ENCODE assay signal across 7 cellular contexts in genomic region chrX:53239474-53239873, GRCh38. TPM values are rescaled to one million over a fixed set of nuclear protein-coding genes. Genes with fewer than 3 reads are reported as not detected.
DNase-seq lines count a peak whose midpoint lies in the region; ATAC-seq and TF ChIP-seq lines count a peak whose summit lies in the region.

No MANE protein-coding gene starts in this region.

- H3K9ac ChIP-seq in colonic mucosa (ENCODE audit: low read depth in 2 of 2, low read length in 2 of 2): no peak overlapping the region

- DNase-seq in NAMALWA (ENCODE audit: low spot score) (peak; percentile 73), colonic mucosa (no peak), upper lobe of left lung (no peak), RWPE1 (ENCODE audit: low spot score) (no peak)
- peak; percentile 31 to 48 for DNase-seq in activated T-cell treated with anti-CD3 and anti-CD28 coated beads, Interleukin-2, amount 50 U/mL, for 72 hours
- peak; percentile 21 to 75 for DNase-seq in stimulated activated CD4-positive, alpha-beta T cell treated with anti-CD3 and anti-CD28 coated beads, Interleukin-15, amount 100 ng/mL, for 48 hours (ENCODE audit: low read depth in 2 of 2)

- TF ChIP-seq EP300 in upper lobe of left lung (IDR thresholded peaks at IDR 0.05): no peak

- no peak overlapping the region for H3K4me3 Mint-ChIP-seq in activated T-cell treated with anti-CD3 and anti-CD28 coated beads, Interleukin-2, amount 50 U/mL, for 72 hours

- H3K9me3 Mint-ChIP-seq in activated T-cell treated with anti-CD3 and anti-CD28 coated beads, Interleukin-2, amount 50 U/mL, for 72 hours: no peaks in the 10 kb centered on the region

- no peaks in the 10 kb centered on the region for H3K9me3 ChIP-seq in colonic mucosa
- no peaks in the 10 kb centered on the region for H3K9me3 ChIP-seq in upper lobe of left lung

- CTCF ChIA-PET in RWPE1 (lab: Yijun Ruan, JAX): no interaction called here

- peaks cover 14% of the 10 kb centered on the region for H3K27me3 Mint-ChIP-seq in activated T-cell treated with anti-CD3 and anti-CD28 coated beads, Interleukin-2, amount 50 U/mL, for 72 hours (ENCODE audit: low read depth)

- TF ChIP-seq CTCF in colonic mucosa (IDR thresholded peaks at IDR 0.05) (no peak), upper lobe of left lung (IDR thresholded peaks at IDR 0.05) (peak in 2 of 6 experiments; percentile 10 to 14), RWPE1 (conservative IDR thresholded peaks at IDR 0.05; ENCODE audit: low read depth) (no peak)

- POLR2A ChIA-PET in RWPE1 (lab: Yijun Ruan, JAX; ENCODE audit: low non-redundant PET): no interaction called here

- H3K36me3 ChIP-seq in colonic mucosa: no peaks in the 10 kb centered on the region
- peaks cover 0 to 34% (median 5%) of the 10 kb centered on the region in 4 donors for H3K36me3 ChIP-seq in upper lobe of left lung

- no peaks in the 10 kb centered on the region for H3K4me1 ChIP-seq in colonic mucosa
- H3K4me1 ChIP-seq in upper lobe of left lung: no peaks in the 10 kb centered on the region

- H3K27me3 ChIP-seq in colonic mucosa (no peaks in the 10 kb centered on the region), upper lobe of left lung (no peaks in the 10 kb centered on the region)

- H3K36me3 Mint-ChIP-seq in activated T-cell treated with anti-CD3 and anti-CD28 coated beads, Interleukin-2, amount 50 U/mL, for 72 hours (ENCODE audit: insufficient read depth in 2 of 2): no peaks in the 10 kb centered on the region

- H3K4me1 Mint-ChIP-seq in activated T-cell treated with anti-CD3 and anti-CD28 coated beads, Interleukin-2, amount 50 U/mL, for 72 hours (ENCODE audit: low read depth): peaks cover 10% of the 10 kb centered on the region

- H3K4me3 ChIP-seq in colonic mucosa: no peak overlapping the region
- H3K4me3 ChIP-seq in upper lobe of left lung: no peak overlapping the region

- no peak overlapping the region for H3K27ac Mint-ChIP-seq in activated T-cell treated with anti-CD3 and anti-CD28 coated beads, Interleukin-2, amount 50 U/mL, for 72 hours

- no peak overlapping the region for H3K27ac ChIP-seq in colonic mucosa
- no peak overlapping the region for H3K27ac ChIP-seq in upper lobe of left lung
- H3K27ac ChIP-seq in RWPE1: no peak overlapping the region

- WGBS in upper lobe of left lung, 2 donors: 72 to 74% methylated on average over 4 to 6 of the region's 6 CpGs

- intact Hi-C loops in colonic mucosa (cut with DNase I): no loop called here

- ATAC-seq in GM18867 (IDR thresholded peaks at IDR 0.05; ENCODE audit: unreplicated experiment) (peak; percentile 44), upper lobe of left lung (ENCODE audit: low FRiP score in 2 of 2) (no peak)
- peak; percentile 57 to 71 for ATAC-seq in activated T-cell treated with anti-CD3 and anti-CD28 coated beads, Interleukin-2, amount 50 U/mL, for 72 hours (replicated peaks in 1 of 2)

- TF ChIP-seq POLR2A in upper lobe of left lung (IDR thresholded peaks at IDR 0.05): no peak

RNA-seq across cellular contexts. Expression of gene KDM5C, which starts 14.5 kb away (rescaled TPM):
- 100 to 1,000 TPM; 105 to 151 TPM for total RNA-seq in activated T-cell treated with anti-CD3 and anti-CD28 coated beads, Interleukin-2, amount 50 U/mL, for 72 hours
- total RNA-seq in colonic mucosa (100 to 1,000 TPM; 115 to 130 TPM), upper lobe of left lung (100 to 1,000 TPM in 3 of 6 donors, 10 to 100 TPM in 3; 79.0 to 171 (median 108) TPM)

RNA-seq across cellular contexts. Expression of gene IQSEC2, which starts 41.9 kb away (rescaled TPM):
- 1 to 10 TPM in 1 of 2 donors, under 1 TPM in 1; 0.56 to 1.3 TPM for total RNA-seq in activated T-cell treated with anti-CD3 and anti-CD28 coated beads, Interleukin-2, amount 50 U/mL, for 72 hours
- total RNA-seq in colonic mucosa: 10 to 100 TPM; 23.1 to 26.1 TPM
- 10 to 100 TPM; 17.5 to 45.1 (median 26.7) TPM for total RNA-seq in upper lobe of left lung

Comparison
In these comparisons a context has a peak if more than half of its experiments do, and no peak if none do; other contexts are left out.
1. ATAC-seq: peak in GM18867 (single experiment) and activated T-cell treated with anti-CD3 and anti-CD28 coated beads, Interleukin-2, amount 50 U/mL, for 72 hours (2 of 2); none in upper lobe of left lung (0 of 2).
2. DNase-seq: peak in NAMALWA (single experiment), activated T-cell treated with anti-CD3 and anti-CD28 coated beads, Interleukin-2, amount 50 U/mL, for 72 hours (2 of 2) and stimulated activated CD4-positive, alpha-beta T cell treated with anti-CD3 and anti-CD28 coated beads, Interleukin-15, amount 100 ng/mL, for 48 hours (2 of 2); none in colonic mucosa (single experiment), upper lobe of left lung (0 of 2) and RWPE1 (single experiment).
3. RNA of gene IQSEC2, which starts 41.9 kb away (total RNA-seq): 17.5 to 45.1 TPM in upper lobe of left lung and 23.1 to 26.1 TPM in colonic mucosa; 0.56 to 1.3 TPM in activated T-cell treated with anti-CD3 and anti-CD28 coated beads, Interleukin-2, amount 50 U/mL, for 72 hours; every median in the first group is over 4 times any median in the second.